8 cellular contexts compared by ENCODE assay signal in the genomic region with DNA sequence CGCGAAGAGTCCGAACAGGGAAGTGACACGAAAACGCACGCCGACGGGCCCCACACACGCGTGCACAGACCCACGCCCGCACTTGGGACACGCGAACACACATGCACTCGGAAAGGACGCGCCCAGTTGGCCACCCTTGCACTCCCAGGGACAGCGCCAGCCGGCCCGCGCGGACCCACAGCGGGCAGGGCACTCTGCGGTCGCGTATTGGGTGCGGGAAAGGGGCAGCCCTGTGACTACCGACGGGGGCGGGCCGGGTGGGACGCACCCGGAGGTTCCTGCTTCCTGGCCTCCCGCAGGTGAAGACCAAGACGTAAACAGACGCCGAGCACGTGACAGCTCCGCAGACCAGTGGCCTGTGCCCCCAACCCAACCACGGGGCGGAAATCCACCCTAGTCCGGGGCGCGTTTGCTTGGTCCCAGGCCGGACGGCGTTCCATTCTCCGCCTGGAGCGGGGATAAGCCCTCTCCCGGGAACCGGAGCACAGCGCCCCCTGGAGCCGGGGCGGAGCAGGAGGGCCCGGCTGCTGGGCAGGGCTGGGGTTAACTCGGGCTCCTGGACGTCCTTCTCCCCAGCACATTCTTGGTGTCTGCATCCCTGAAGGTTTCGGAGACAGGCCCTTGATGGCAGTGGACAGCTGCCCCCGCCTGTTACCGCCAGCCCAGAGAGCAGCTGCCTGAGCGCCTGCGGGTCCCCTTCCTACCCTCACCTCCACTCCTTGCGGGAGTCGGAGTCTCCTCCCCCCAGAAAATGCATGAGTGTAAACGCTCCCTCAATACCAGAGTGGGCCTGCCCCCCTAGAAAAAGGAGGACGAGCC. TPM values are rescaled to one million over a fixed set of nuclear protein-coding genes. Genes with fewer than 3 reads are reported as not detected.
DNase-seq lines count a peak whose midpoint lies in the region; ATAC-seq and TF ChIP-seq lines count a peak whose summit lies in the region.

No MANE protein-coding gene starts in this region.

- peak; percentile 61 for ATAC-seq in DND-41 (ENCODE audit: insufficient read depth, low read depth)

- H3K27ac ChIP-seq in DND-41 (ENCODE audit: low read length): peak overlapping the region; percentile 83

- no peaks in the 10 kb centered on the region for H3K9me3 ChIP-seq in DND-41 (ENCODE audit: insufficient read depth, low read length, severe bottlenecking)

- peak overlapping the region; percentile 83 for H3K9ac ChIP-seq in DND-41 (ENCODE audit: low read depth, low read length)

- no peaks in the 10 kb centered on the region; the same call in 1 of the 2 replicates for H3K79me2 ChIP-seq in DND-41 (ENCODE audit: insufficient read depth, low read length)

- H3K4me1 ChIP-seq in DND-41 (ENCODE audit: insufficient read depth, low read length): peaks cover 37% of the 10 kb centered on the region

- peak; percentile 94 for TF ChIP-seq CTCF in DND-41 (IDR thresholded peaks at IDR 0.05; ENCODE audit: borderline replicate concordance, extremely low read depth, low read length, poor library complexity, severe bottlenecking)
- TF ChIP-seq CTCF in kidney epithelial cell (IDR thresholded peaks at IDR 0.05; ENCODE audit: insufficient read depth, low read length, poor library complexity, severe bottlenecking): peak; percentile 95

- H3K4me2 ChIP-seq in DND-41 (ENCODE audit: insufficient read depth, low read length): peak overlapping the region; percentile 98

- H3K4me3 ChIP-seq in DND-41 (ENCODE audit: low read depth in 1 of 2, low read length in 2 of 2) (peak overlapping the region; percentile 53 to 93), kidney epithelial cell (ENCODE audit: low read depth, low read length) (peak overlapping the region; percentile 90)

- peak overlapping the region; percentile 92 for H2AFZ ChIP-seq in DND-41 (ENCODE audit: low read depth, low read length)

- no peaks in the 10 kb centered on the region; the same call in 1 of the 2 replicates for H4K20me1 ChIP-seq in DND-41 (ENCODE audit: insufficient read depth, low read length)

- peak; percentile 70 for DNase-seq in DND-41
- DNase-seq in GOT3 (lab: John Stamatoyannopoulos, UW): peak; percentile 59
- DNase-seq in NCI-H2029 treated with DMSO at 0.1 percent for 48 hours (lab: John Stamatoyannopoulos, UW): peak; percentile 11
- DNase-seq in activated CD4-positive, CD25-positive, alpha-beta regulatory T cell treated with anti-CD3 and anti-CD28 coated beads, Interleukin-2, amount 50 U/mL, for 16 hours (ENCODE audit: low read depth, low spot score): peak; percentile 49
- DNase-seq in central memory CD4-positive, alpha-beta T cell: peak; percentile 69
- no peak for DNase-seq in kidney epithelial cell (ENCODE audit: low read depth)
- peak; percentile 82 for DNase-seq in stimulated activated CD4-positive, alpha-beta T cell treated with anti-CD3 and anti-CD28 coated beads, Interleukin-15, amount 100 ng/mL, for 24 hours
- no peak for DNase-seq in middle frontal gyrus (ENCODE audit: extremely low spot score, low spot score)

- H3K36me3 ChIP-seq in DND-41 (ENCODE audit: insufficient read depth, low read length): peaks cover 22% of the 10 kb centered on the region
- no peaks in the 10 kb centered on the region for H3K36me3 ChIP-seq in kidney epithelial cell (ENCODE audit: control insufficient read depth, insufficient read depth, low read length)

- H3K27me3 ChIP-seq in DND-41 (ENCODE audit: insufficient read depth, low read length, poor library complexity) (no peaks in the 10 kb centered on the region), kidney epithelial cell (ENCODE audit: control insufficient read depth, insufficient read depth, low read length) (no peaks in the 10 kb centered on the region)

RNA-seq across cellular contexts. Expression of gene LZTS2, which starts 2.0 kb away (rescaled TPM):
- total RNA-seq in kidney epithelial cell: 118 and 125 TPM in 2 replicates

RNA-seq across cellular contexts. Expression of gene TWNK, which starts 10.2 kb away (rescaled TPM):
- total RNA-seq in kidney epithelial cell: 14.0 and 14.1 TPM in 2 replicates

RNA-seq across cellular contexts. Expression of gene MRPL43, which starts 10.3 kb away (rescaled TPM):
- 84.1 and 92.3 TPM in 2 replicates for total RNA-seq in kidney epithelial cell

RNA-seq across cellular contexts. Expression of gene SEMA4G, which starts 28.3 kb away (rescaled TPM):
- 4.7 and 7.2 TPM in 2 replicates for total RNA-seq in kidney epithelial cell

RNA-seq across cellular contexts. Expression of gene PDZD7, which starts 33.4 kb away (rescaled TPM):
- total RNA-seq in kidney epithelial cell: 1.2 and 3.5 TPM in 2 replicates

Comparison
In these comparisons a context has a peak if more than half of its experiments do, and no peak if none do; other contexts are left out.
1. DNase-seq: peak in DND-41 (single experiment), GOT3 (single experiment), NCI-H2029 treated with DMSO at 0.1 percent for 48 hours (single experiment), activated CD4-positive, CD25-positive, alpha-beta regulatory T cell treated with anti-CD3 and anti-CD28 coated beads, Interleukin-2, amount 50 U/mL, for 16 hours (single experiment), central memory CD4-positive, alpha-beta T cell (single experiment) and stimulated activated CD4-positive, alpha-beta T cell treated with anti-CD3 and anti-CD28 coated beads, Interleukin-15, amount 100 ng/mL, for 24 hours (single experiment); none in kidney epithelial cell (single experiment) and middle frontal gyrus (single experiment).